Comparison of ENCODE assay signal across 10 cellular contexts in genomic region chr19:5172859-5173577, GRCh38.
DNase-seq lines count a peak whose midpoint lies in the region; ATAC-seq and TF ChIP-seq lines count a peak whose summit lies in the region.
"Had no signal": no experiment of that assay in that cellular context is flagged by ENCODE, and none has a peak within 500 bp of the region (broad histone marks: within the 10 kb centered on the region; RNA-seq: fewer than 3 reads in every experiment).

No MANE protein-coding gene starts in this region.

- H3K27ac ChIP-seq in transverse colon = no peak overlapping the region
- H3K27ac ChIP-seq: psoas muscle had no signal

- no peaks in the 10 kb centered on the region for H3K9me3 ChIP-seq in transverse colon
- H3K9me3 ChIP-seq: psoas muscle had no signal

- no peak for TF ChIP-seq EP300 in transverse colon (IDR thresholded peaks at IDR 0.05; ENCODE audit: low read depth)

- no peaks in the 10 kb centered on the region for H3K4me1 ChIP-seq in transverse colon
- H3K4me1 ChIP-seq: psoas muscle had no signal

- intact Hi-C loops in transverse colon (cut with DNase I; ENCODE audit: low total_unique reads) = no loop called here

- ATAC-seq in GM19397 (IDR thresholded peaks at IDR 0.05; ENCODE audit: unreplicated experiment) = no peak
- ATAC-seq in GM21529 (IDR thresholded peaks at IDR 0.05; ENCODE audit: unreplicated experiment) = no peak
- ATAC-seq: activated T-cell treated with anti-CD3 and anti-CD28 coated beads, Interleukin-2, amount 50 U/mL, for 4 hours; psoas muscle had no signal

- TF ChIP-seq CTCF in astrocyte of the spinal cord (IDR thresholded peaks at IDR 0.05; ENCODE audit: low read depth, low read length) (no peak), kidney epithelial cell (IDR thresholded peaks at IDR 0.05; ENCODE audit: insufficient read depth, low read length, poor library complexity, severe bottlenecking) (no peak), transverse colon (IDR thresholded peaks at IDR 0.05) (no peak)

- 60 to 68% methylated on average over 8 of the region's 8 CpGs for WGBS in transverse colon (ENCODE audit: low coverage in 1 of 2), 2 donors

- in situ Hi-C loops in astrocyte of the spinal cord (cut with HindIII; ENCODE audit: low sequenced_read_pairs) (no loop called here), transverse colon (cut with MboI; ENCODE audit: low pct_ligation_motif_present in 1 of 4, low pct_unique_long_range_greater_than_20kb in 1 of 4, low sequenced_read_pairs in 3 of 4) (no loop called here)

- H3K36me3 ChIP-seq in kidney epithelial cell (ENCODE audit: control insufficient read depth, insufficient read depth, low read length) (no peaks in the 10 kb centered on the region), transverse colon (no peaks in the 10 kb centered on the region)

- H3K27me3 ChIP-seq in kidney epithelial cell (ENCODE audit: control insufficient read depth, insufficient read depth, low read length) (no peaks in the 10 kb centered on the region), transverse colon (no peaks in the 10 kb centered on the region)

- no peak for TF ChIP-seq POLR2A in transverse colon (IDR thresholded peaks at IDR 0.05)

- H3K4me3 ChIP-seq in astrocyte of the spinal cord (ENCODE audit: low read depth, low read length) (no peak overlapping the region), kidney epithelial cell (ENCODE audit: low read depth, low read length) (no peak overlapping the region), transverse colon (no peak overlapping the region)
- H3K4me3 ChIP-seq: psoas muscle had no signal

- peak; percentile 86 for DNase-seq in AG08396 (ENCODE audit: low spot score)
- DNase-seq in HS-5 (ENCODE audit: low read depth) = peak; percentile 97
- peak; percentile 97 for DNase-seq in astrocyte of the spinal cord (ENCODE audit: low read depth, low spot score)
- DNase-seq in kidney epithelial cell (ENCODE audit: low read depth) = peak; percentile 59
- no peak for DNase-seq in transverse colon
- no peak for DNase-seq in stimulated activated CD4-positive, alpha-beta T cell treated with anti-CD3 and anti-CD28 coated beads, Interleukin-12 subunit alpha, Interleukin-12 subunit beta, amount 100 ng/mL, for 4 hours
- DNase-seq: activated T-cell treated with anti-CD3 and anti-CD28 coated beads, Interleukin-2, amount 50 U/mL, for 4 hours had no signal

Comparison
In these comparisons a context has a peak if more than half of its experiments do, and no peak if none do; other contexts are left out.
1. DNase-seq: peak in AG08396 (single experiment), HS-5 (single experiment), astrocyte of the spinal cord (single experiment) and kidney epithelial cell (single experiment); none in transverse colon (single experiment) and stimulated activated CD4-positive, alpha-beta T cell treated with anti-CD3 and anti-CD28 coated beads, Interleukin-12 subunit alpha, Interleukin-12 subunit beta, amount 100 ng/mL, for 4 hours (single experiment).